6 cellular contexts compared by ENCODE assay signal in the genomic region with DNA sequence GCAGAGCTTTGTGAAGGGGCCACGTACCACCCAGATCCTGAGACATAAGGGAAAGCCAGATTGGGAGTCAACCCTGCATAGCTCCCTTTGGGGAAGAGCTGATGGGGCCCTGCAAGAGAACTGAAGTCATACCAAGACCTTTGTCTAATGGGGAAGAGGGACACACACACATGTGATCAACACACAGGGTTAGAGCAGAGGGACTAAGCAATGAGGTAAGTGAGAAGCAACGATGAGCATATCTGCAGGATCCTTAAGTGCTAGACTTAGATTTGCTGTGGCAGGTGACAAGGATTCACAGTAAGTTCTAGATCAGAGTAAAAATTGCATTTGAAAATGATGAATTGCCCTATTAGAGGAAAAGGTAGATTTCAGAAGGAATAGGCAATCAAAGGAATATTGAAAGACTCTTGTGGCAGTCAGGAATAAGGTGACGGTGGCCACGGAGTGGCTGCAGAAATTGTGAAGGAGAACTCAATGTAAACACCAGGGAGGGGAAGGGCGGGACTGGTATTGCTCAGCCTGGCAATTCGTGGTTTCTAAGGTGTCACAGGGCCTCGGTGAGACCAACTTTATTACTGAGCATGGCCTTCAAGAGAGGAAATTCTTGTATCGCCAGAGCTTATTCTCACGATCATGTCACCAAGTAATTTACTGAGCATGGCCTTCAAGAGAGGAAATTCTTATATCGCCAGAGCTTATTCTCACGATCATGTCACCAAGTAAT. TPM values are rescaled to one million over a fixed set of nuclear protein-coding genes. Genes with fewer than 3 reads are reported as not detected.
"Had no signal": no experiment of that assay in that cellular context is flagged by ENCODE, and none has a peak within 500 bp of the region (broad histone marks: within the 10 kb centered on the region; RNA-seq: fewer than 3 reads in every experiment).

No MANE protein-coding gene starts in this region.

RNA-seq across cellular contexts. Expression of gene FCGR3A, which starts 4.5 kb away (rescaled TPM):
- total RNA-seq: chondrocyte; dermis blood vessel endothelial cell; glomerular endothelial cell; neural crest cell; progenitor cell of endocrine pancreas; T-helper 2 cell treated with Interferon-gamma antibody and Interleukin-4, amounts not matched to agents 100 ng/mL and 5 ng/mL, for 36 hours had no signal

RNA-seq across cellular contexts. Expression of gene HSPA6, which starts 20.8 kb away (rescaled TPM):
- total RNA-seq: neural crest cell, progenitor cell of endocrine pancreas had no signal

RNA-seq across cellular contexts. Expression of gene FCGR2A, which starts 39.9 kb away (rescaled TPM):
- total RNA-seq: chondrocyte, glomerular endothelial cell, neural crest cell, progenitor cell of endocrine pancreas had no signal
